In genomic region chr6:35046862-35047261, GRCh38 we compare ENCODE assay signal across 1 cellular context.
TF ChIP-seq lines count a peak whose summit lies in the region.

No MANE protein-coding gene starts in this region.

TF ChIP-seq in GM23338, 12 proteins besides CTCF, POLR2A, EP300 and RAD21 (continued from another document):
- TF ChIP-seq, protein P1, sequence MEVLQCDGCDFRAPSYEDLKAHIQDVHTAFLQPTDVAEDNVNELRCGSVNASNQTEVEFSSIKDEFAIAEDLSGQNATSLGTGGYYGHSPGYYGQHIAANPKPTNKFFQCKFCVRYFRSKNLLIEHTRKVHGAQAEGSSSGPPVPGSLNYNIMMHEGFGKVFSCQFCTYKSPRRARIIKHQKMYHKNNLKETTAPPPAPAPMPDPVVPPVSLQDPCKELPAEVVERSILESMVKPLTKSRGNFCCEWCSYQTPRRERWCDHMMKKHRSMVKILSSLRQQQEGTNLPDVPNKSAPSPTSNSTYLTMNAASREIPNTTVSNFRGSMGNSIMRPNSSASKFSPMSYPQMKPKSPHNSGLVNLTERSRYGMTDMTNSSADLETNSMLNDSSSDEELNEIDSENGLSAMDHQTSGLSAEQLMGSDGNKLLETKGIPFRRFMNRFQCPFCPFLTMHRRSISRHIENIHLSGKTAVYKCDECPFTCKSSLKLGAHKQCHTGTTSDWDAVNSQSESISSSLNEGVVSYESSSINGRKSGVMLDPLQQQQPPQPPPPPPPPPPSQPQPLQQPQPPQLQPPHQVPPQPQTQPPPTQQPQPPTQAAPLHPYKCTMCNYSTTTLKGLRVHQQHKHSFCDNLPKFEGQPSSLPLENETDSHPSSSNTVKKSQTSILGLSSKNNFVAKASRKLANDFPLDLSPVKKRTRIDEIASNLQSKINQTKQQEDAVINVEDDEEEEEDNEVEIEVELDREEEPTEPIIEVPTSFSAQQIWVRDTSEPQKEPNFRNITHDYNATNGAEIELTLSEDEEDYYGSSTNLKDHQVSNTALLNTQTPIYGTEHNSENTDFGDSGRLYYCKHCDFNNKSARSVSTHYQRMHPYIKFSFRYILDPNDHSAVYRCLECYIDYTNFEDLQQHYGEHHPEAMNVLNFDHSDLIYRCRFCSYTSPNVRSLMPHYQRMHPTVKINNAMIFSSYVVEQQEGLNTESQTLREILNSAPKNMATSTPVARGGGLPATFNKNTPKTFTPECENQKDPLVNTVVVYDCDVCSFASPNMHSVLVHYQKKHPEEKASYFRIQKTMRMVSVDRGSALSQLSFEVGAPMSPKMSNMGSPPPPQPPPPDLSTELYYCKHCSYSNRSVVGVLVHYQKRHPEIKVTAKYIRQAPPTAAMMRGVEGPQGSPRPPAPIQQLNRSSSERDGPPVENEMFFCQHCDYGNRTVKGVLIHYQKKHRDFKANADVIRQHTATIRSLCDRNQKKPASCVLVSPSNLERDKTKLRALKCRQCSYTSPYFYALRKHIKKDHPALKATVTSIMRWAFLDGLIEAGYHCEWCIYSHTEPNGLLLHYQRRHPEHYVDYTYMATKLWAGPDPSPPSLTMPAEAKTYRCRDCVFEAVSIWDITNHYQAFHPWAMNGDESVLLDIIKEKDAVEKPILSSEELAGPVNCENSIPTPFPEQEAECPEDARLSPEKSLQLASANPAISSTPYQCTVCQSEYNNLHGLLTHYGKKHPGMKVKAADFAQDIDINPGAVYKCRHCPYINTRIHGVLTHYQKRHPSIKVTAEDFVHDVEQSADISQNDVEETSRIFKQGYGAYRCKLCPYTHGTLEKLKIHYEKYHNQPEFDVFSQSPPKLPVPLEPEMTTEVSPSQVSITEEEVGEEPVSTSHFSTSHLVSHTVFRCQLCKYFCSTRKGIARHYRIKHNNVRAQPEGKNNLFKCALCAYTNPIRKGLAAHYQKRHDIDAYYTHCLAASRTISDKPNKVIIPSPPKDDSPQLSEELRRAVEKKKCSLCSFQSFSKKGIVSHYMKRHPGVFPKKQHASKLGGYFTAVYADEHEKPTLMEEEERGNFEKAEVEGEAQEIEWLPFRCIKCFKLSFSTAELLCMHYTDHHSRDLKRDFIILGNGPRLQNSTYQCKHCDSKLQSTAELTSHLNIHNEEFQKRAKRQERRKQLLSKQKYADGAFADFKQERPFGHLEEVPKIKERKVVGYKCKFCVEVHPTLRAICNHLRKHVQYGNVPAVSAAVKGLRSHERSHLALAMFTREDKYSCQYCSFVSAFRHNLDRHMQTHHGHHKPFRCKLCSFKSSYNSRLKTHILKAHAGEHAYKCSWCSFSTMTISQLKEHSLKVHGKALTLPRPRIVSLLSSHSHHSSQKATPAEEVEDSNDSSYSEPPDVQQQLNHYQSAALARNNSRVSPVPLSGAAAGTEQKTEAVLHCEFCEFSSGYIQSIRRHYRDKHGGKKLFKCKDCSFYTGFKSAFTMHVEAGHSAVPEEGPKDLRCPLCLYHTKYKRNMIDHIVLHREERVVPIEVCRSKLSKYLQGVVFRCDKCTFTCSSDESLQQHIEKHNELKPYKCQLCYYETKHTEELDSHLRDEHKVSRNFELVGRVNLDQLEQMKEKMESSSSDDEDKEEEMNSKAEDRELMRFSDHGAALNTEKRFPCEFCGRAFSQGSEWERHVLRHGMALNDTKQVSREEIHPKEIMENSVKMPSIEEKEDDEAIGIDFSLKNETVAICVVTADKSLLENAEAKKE (CRISPR knock-in tag; IDR thresholded peaks at IDR 0.05), result no peak
- TF ChIP-seq JUNB (IDR thresholded peaks at IDR 0.05; ENCODE audit: unreplicated experiment) (no peak), NANOG (IDR thresholded peaks at IDR 0.05; ENCODE audit: borderline replicate concordance) (no peak), STAT1 (IDR thresholded peaks at IDR 0.05; ENCODE audit: unreplicated experiment) (no peak)
